2 cellular contexts compared by ENCODE assay signal in genomic region chr5:168916266-168916665, GRCh38.
A peak's percentile ranks its signal among the peaks of the same experiment; 100 is the strongest.
TF ChIP-seq lines count a peak whose summit lies in the region.

No MANE protein-coding gene starts in this region.

TF ChIP-seq in liver, 16 proteins besides CTCF, POLR2A, EP300 and RAD21:
- TF ChIP-seq, protein P1, sequence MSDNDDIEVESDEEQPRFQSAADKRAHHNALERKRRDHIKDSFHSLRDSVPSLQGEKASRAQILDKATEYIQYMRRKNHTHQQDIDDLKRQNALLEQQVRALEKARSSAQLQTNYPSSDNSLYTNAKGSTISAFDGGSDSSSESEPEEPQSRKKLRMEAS (IDR thresholded peaks at IDR 0.05) = no peak
- TF ChIP-seq, protein P2, sequence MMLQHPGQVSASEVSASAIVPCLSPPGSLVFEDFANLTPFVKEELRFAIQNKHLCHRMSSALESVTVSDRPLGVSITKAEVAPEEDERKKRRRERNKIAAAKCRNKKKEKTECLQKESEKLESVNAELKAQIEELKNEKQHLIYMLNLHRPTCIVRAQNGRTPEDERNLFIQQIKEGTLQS (IDR thresholded peaks at IDR 0.05) = no peak
- TF ChIP-seq FOXA2 (IDR thresholded peaks at IDR 0.05) (no peak), TAF1 (conservative IDR thresholded peaks at IDR 0.05) (no peak), SP1 (IDR thresholded peaks at IDR 0.05) (peak; percentile 50), RXRA (IDR thresholded peaks at IDR 0.05) (peak; percentile 56 to 62), EGR1 (IDR thresholded peaks at IDR 0.05; ENCODE audit: low read depth in 2 of 2) (no peak), NR2F2 (IDR thresholded peaks at IDR 0.05) (peak; percentile 30), YY1 (IDR thresholded peaks at IDR 0.05) (no peak)
TF ChIP-seq in liver: peak in this region for 3.

TF ChIP-seq in HepG2, 621 proteins besides CTCF, POLR2A, EP300 and RAD21:
- TF ChIP-seq TMF1 (CRISPR knock-in tag; IDR thresholded peaks at IDR 0.05; ENCODE audit: low read depth) (no peak), ZNF318 (CRISPR knock-in tag; IDR thresholded peaks at IDR 0.05) (no peak), KLF12 (CRISPR knock-in tag; IDR thresholded peaks at IDR 0.05; ENCODE audit: borderline replicate concordance) (no peak), EZH2 (conservative IDR thresholded peaks at IDR 0.05; ENCODE audit: low read depth, low read length) (no peak), GATA4 (IDR thresholded peaks at IDR 0.05; ENCODE audit: borderline replicate concordance, low read depth) (no peak), SKI (IDR thresholded peaks at IDR 0.05; ENCODE audit: partially characterized antibody) (no peak), ZFP36 (IDR thresholded peaks at IDR 0.05; ENCODE audit: borderline replicate concordance, low read depth, low read length, partially characterized antibody) (no peak)
- TF ChIP-seq, protein P3, sequence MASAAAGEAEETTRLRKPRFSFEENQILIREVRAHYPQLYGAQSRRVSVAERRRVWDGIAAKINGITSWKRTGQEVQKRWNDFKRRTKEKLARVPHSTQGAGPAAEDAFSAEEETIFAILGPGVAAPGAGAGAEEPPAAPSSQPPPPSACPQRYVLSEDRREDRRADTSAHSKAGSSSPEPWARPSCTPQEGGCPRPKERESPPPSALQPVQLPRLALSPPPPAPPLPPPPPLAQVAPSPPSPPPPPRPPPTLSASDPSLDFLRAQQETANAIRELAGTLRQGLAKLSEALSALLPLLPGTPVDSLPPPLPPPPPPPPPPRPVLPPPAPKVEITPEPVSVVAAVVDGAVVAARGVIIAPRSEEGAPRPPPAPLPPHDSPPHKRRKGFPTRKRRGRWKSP (CRISPR knock-in tag; IDR thresholded peaks at IDR 0.05) = no peak
